ENCODE assay signal across 27 cellular contexts in the genomic region with DNA sequence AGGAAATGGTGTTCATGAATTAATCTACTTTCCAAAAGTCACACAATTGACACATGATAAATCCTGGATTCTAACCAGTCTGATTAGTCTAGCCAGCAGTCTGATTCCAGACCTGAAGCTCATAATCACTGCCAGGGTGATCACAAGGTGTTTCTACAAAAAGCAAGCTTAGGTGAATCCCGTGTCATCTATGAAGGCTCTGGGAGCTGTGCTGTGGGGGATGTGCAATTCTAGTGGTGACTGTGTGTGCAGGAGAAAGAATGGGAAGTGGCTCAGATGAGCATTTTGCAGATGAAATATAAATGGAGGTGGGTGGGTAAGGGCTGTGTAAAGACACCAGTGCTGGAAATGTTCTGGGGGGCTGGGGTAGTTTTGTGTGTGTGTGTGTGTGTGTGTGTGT. TPM values are rescaled to one million over a fixed set of nuclear protein-coding genes. Genes with fewer than 3 reads are reported as not detected.
"Had no signal": no experiment of that assay in that cellular context is flagged by ENCODE, and none has a peak within 500 bp of the region (broad histone marks: within the 10 kb centered on the region; RNA-seq: fewer than 3 reads in every experiment).

No MANE protein-coding gene starts in this region.

- H3K4me3 ChIP-seq: dorsolateral prefrontal cortex, esophagus squamous epithelium, gastroesophageal sphincter, left ventricle myocardium inferior, lower lobe of right lung, psoas muscle, spleen, tibial artery, upper lobe of left lung, uterus had no signal

- H3K4me1 ChIP-seq: lower lobe of right lung, psoas muscle, uterus had no signal

- DNase-seq: cortex of kidney; dorsolateral prefrontal cortex; effector CD8-positive, alpha-beta T cell; esophagus squamous epithelium; foreskin fibroblast; glutamatergic neuron; immature natural killer cell; left cardiac atrium; left ventricle myocardium inferior; lower lobe of right lung; occipital lobe; psoas muscle; spleen; stimulated activated CD4-positive, alpha-beta T cell treated with anti-CD3 and anti-CD28 coated beads, Interleukin-15, amount 100 ng/mL, for 24 hours; stimulated activated CD4-positive, alpha-beta T cell treated with anti-CD3 and anti-CD28 coated beads, Interleukin-1b, Interleukin-23, amount 100 ng/mL, for 48 hours; stimulated activated CD4-positive, alpha-beta T cell treated with anti-CD3 and anti-CD28 coated beads, Interleukin-4, amount 100 ng/mL, for 24 hours; tibial artery; upper lobe of left lung; uterus had no signal

- FAIRE-seq: endometrium, kidney had no signal

- H3K36me3 ChIP-seq: esophagus squamous epithelium, gastroesophageal sphincter, left ventricle myocardium inferior, lower lobe of right lung, spleen, tibial artery, upper lobe of left lung, uterus had no signal

- H3K9me3 ChIP-seq: esophagus squamous epithelium, gastroesophageal sphincter, left ventricle myocardium inferior, lower lobe of right lung, psoas muscle, spleen, tibial artery, upper lobe of left lung, uterus had no signal

- H3K27ac ChIP-seq: dorsolateral prefrontal cortex, epithelial cell of prostate, esophagus squamous epithelium, gastroesophageal sphincter, left ventricle myocardium inferior, lower lobe of right lung, psoas muscle, spleen, tibial artery, upper lobe of left lung, uterus had no signal

RNA-seq across cellular contexts. Expression of gene NPPB, which starts 1.8 kb away (rescaled TPM):
- total RNA-seq: esophagus squamous epithelium; gastroesophageal sphincter; kidney; lower lobe of right lung; natural killer cell treated with Interleukin-12 subunit alpha and Interleukin-12 subunit beta and Interleukin-15 and Interleukin-18, amount 100 ng/mL, for 72 hours; sciatic nerve; spleen; temporal lobe; upper lobe of left lung; uterus had no signal

RNA-seq across cellular contexts. Expression of gene NPPA, which starts 13.0 kb away (rescaled TPM):
- total RNA-seq: esophagus squamous epithelium; mesothelial cell of epicardium; natural killer cell treated with Interleukin-12 subunit alpha and Interleukin-12 subunit beta and Interleukin-15 and Interleukin-18, amount 100 ng/mL, for 72 hours; uterus had no signal
